Comparison of ENCODE assay signal across 8 cellular contexts in genomic region chr17:48024149-48025039, GRCh38. TPM values are rescaled to one million over a fixed set of nuclear protein-coding genes. Genes with fewer than 3 reads are reported as not detected.
A peak's percentile ranks its signal among the peaks of the same experiment; 100 is the strongest.
DNase-seq lines count a peak whose midpoint lies in the region; ATAC-seq and TF ChIP-seq lines count a peak whose summit lies in the region.

No MANE protein-coding gene starts in this region.

- intact Hi-C loops in esophagus muscularis mucosa (cut with DNase I) (loop anchor here (2.0 kb wide), 1 partner anchor 108 kb away; no protein-coding TSS in a partner anchor), natural killer cell (cut with micrococcal nuclease) (loop anchor here (1.0 kb wide), 3 partner anchors 24 to 107 kb away; partner anchors contain the start of gene NFE2L1)

- H3K9me3 ChIP-seq in esophagus muscularis mucosa: no peaks in the 10 kb centered on the region

- H3K4me3 Mint-ChIP-seq in activated CD8-positive, alpha-beta memory T cell treated with anti-CD3 and anti-CD28 coated beads, Interleukin-2, amount 10 ng/mL, durations not matched to agents 7 days and 5 days: peak overlapping the region; percentile 84
- H3K4me3 Mint-ChIP-seq in natural killer cell: peak overlapping the region; percentile 94

- WGBS in esophagus muscularis mucosa: under 1% methylated on average over 36 of the region's 54 CpGs

- TF ChIP-seq CTCF in esophagus muscularis mucosa (IDR thresholded peaks at IDR 0.05) (no peak), natural killer cell (IDR thresholded peaks at IDR 0.05) (no peak)

- peak; percentile 17 for ATAC-seq in activated CD8-positive, alpha-beta memory T cell treated with anti-CD3 and anti-CD28 coated beads, Interleukin-2, amount 10 ng/mL, durations not matched to agents 7 days and 5 days
- peak; percentile 1 to 3 (median 2) for ATAC-seq in natural killer cell

- peak overlapping the region; percentile 78 for H3K27ac Mint-ChIP-seq in activated CD8-positive, alpha-beta memory T cell treated with anti-CD3 and anti-CD28 coated beads, Interleukin-2, amount 10 ng/mL, durations not matched to agents 7 days and 5 days
- peak overlapping the region; percentile 75 to 86 for H3K27ac Mint-ChIP-seq in natural killer cell

- H3K27me3 ChIP-seq in esophagus muscularis mucosa: peaks cover 0 to 28% (median 2%) of the 10 kb centered on the region in 4 donors

- no peaks in the 10 kb centered on the region for H3K36me3 Mint-ChIP-seq in activated CD8-positive, alpha-beta memory T cell treated with anti-CD3 and anti-CD28 coated beads, Interleukin-2, amount 10 ng/mL, durations not matched to agents 7 days and 5 days
- H3K36me3 Mint-ChIP-seq in natural killer cell: no peaks in the 10 kb centered on the region

- H3K4me1 Mint-ChIP-seq in activated CD8-positive, alpha-beta memory T cell treated with anti-CD3 and anti-CD28 coated beads, Interleukin-2, amount 10 ng/mL, durations not matched to agents 7 days and 5 days: peaks cover 36% of the 10 kb centered on the region
- H3K4me1 Mint-ChIP-seq in natural killer cell: peaks cover 34% of the 10 kb centered on the region in 2 donors

- H3K27me3 Mint-ChIP-seq in activated CD8-positive, alpha-beta memory T cell treated with anti-CD3 and anti-CD28 coated beads, Interleukin-2, amount 10 ng/mL, durations not matched to agents 7 days and 5 days: peaks cover 16% of the 10 kb centered on the region
- peaks cover 30 to 42% of the 10 kb centered on the region in 2 donors for H3K27me3 Mint-ChIP-seq in natural killer cell (ENCODE audit: low read depth in 2 of 2)

- H3K9me3 Mint-ChIP-seq in activated CD8-positive, alpha-beta memory T cell treated with anti-CD3 and anti-CD28 coated beads, Interleukin-2, amount 10 ng/mL, durations not matched to agents 7 days and 5 days (ENCODE audit: low read depth): no peaks in the 10 kb centered on the region
- H3K9me3 Mint-ChIP-seq in natural killer cell: no peaks in the 10 kb centered on the region

- CTCF ChIA-PET in activated CD8-positive, alpha-beta memory T cell treated with anti-CD3 and anti-CD28 coated beads, Interleukin-2, amount 10 ng/mL, durations not matched to agents 7 days and 5 days (lab: Charles Lee): interaction anchor here (0.7 to 7.4 kb wide), 26 partner anchors 12 to 594 kb away, joined by 3 to 191 read pairs (median 10); partner anchors contain the start of genes CBX1, CDK5RAP3, COPZ2 and HOXB5

- peak overlapping the region; percentile 81 to 92 (median 86) for H3K27ac ChIP-seq in esophagus muscularis mucosa (replicated peaks in 1 of 4)

- no peaks in the 10 kb centered on the region for H3K36me3 ChIP-seq in esophagus muscularis mucosa

- peaks cover 36 to 41% (median 39%) of the 10 kb centered on the region in 4 donors for H3K4me1 ChIP-seq in esophagus muscularis mucosa

- no peak for TF ChIP-seq EP300 in esophagus muscularis mucosa (IDR thresholded peaks at IDR 0.05)

- peak; percentile 27 to 41 for DNase-seq in SHP77 (lab: John Stamatoyannopoulos, UW)
- DNase-seq in SHP77 treated with DMSO at 0.1 percent for 48 hours (lab: John Stamatoyannopoulos, UW): no peak
- peak; percentile 11 for DNase-seq in NCI-H1105 (lab: John Stamatoyannopoulos, UW)
- peak; percentile 77 for DNase-seq in activated CD8-positive, alpha-beta memory T cell treated with anti-CD3 and anti-CD28 coated beads, Interleukin-2, amount 10 ng/mL, durations not matched to agents 7 days and 5 days
- no peak for DNase-seq in esophagus muscularis mucosa (ENCODE audit: extremely low spot score)
- no peak for DNase-seq in natural killer cell
- DNase-seq in putamen (ENCODE audit: low spot score): no peak
- no peak for DNase-seq in GF-D8 (lab: John Stamatoyannopoulos, UW)

- H3K4me3 ChIP-seq in esophagus muscularis mucosa: peak overlapping the region; percentile 52 to 64 (median 56)

- TF ChIP-seq POLR2A in esophagus muscularis mucosa (IDR thresholded peaks at IDR 0.05; ENCODE audit: low read depth): no peak

RNA-seq across cellular contexts. Expression of gene COPZ2, which starts 13.2 kb away (rescaled TPM):
- total RNA-seq in activated CD8-positive, alpha-beta memory T cell treated with anti-CD3 and anti-CD28 coated beads, Interleukin-2, amount 10 ng/mL, durations not matched to agents 7 days and 5 days: 10 to 100 TPM in 1 of 2 experiments, 1 to 10 TPM in 1; 5.4 to 14.1 TPM
- total RNA-seq in esophagus muscularis mucosa (10 to 100 TPM; 58.1 to 73.9 (median 64.1) TPM), natural killer cell (10 to 100 TPM; 15.9 to 19.1 (median 16.5) TPM)

RNA-seq across cellular contexts. Expression of gene NFE2L1, which starts 23.8 kb away (rescaled TPM):
- total RNA-seq in activated CD8-positive, alpha-beta memory T cell treated with anti-CD3 and anti-CD28 coated beads, Interleukin-2, amount 10 ng/mL, durations not matched to agents 7 days and 5 days: 10 to 100 TPM; 56.1 to 80.8 TPM
- 100 to 1,000 TPM; 164 to 281 (median 264) TPM for total RNA-seq in esophagus muscularis mucosa
- total RNA-seq in natural killer cell: 10 to 100 TPM; 38.6 to 53.4 (median 47.5) TPM

RNA-seq across cellular contexts. Expression of gene CDK5RAP3, which starts 53.5 kb away (rescaled TPM):
- 100 to 1,000 TPM; 215 to 262 TPM for total RNA-seq in activated CD8-positive, alpha-beta memory T cell treated with anti-CD3 and anti-CD28 coated beads, Interleukin-2, amount 10 ng/mL, durations not matched to agents 7 days and 5 days
- 10 to 100 TPM; 43.9 to 70.2 (median 58.4) TPM for total RNA-seq in esophagus muscularis mucosa
- total RNA-seq in natural killer cell: 100 to 1,000 TPM; 289 to 300 (median 292) TPM

Comparison
In these comparisons a context has a peak if more than half of its experiments do, and no peak if none do; other contexts are left out.
1. DNase-seq: peak in SHP77 (2 of 2), NCI-H1105 (single experiment) and activated CD8-positive, alpha-beta memory T cell treated with anti-CD3 and anti-CD28 coated beads, Interleukin-2, amount 10 ng/mL, durations not matched to agents 7 days and 5 days (single experiment); none in SHP77 treated with DMSO at 0.1 percent for 48 hours (single experiment), esophagus muscularis mucosa (single experiment), natural killer cell (single experiment), putamen (single experiment) and GF-D8 (single experiment).